15 cellular contexts compared by ENCODE assay signal in genomic region chr11:8067567-8067928, GRCh38. TPM values are rescaled to one million over a fixed set of nuclear protein-coding genes. Genes with fewer than 3 reads are reported as not detected.
A peak's percentile ranks its signal among the peaks of the same experiment; 100 is the strongest.
DNase-seq lines count a peak whose midpoint lies in the region; ATAC-seq and TF ChIP-seq lines count a peak whose summit lies in the region.
"Had no signal": no experiment of that assay in that cellular context is flagged by ENCODE, and none has a peak within 500 bp of the region (broad histone marks: within the 10 kb centered on the region; RNA-seq: fewer than 3 reads in every experiment).

No MANE protein-coding gene starts in this region.

- ATAC-seq in SK-N-SH treated with all-trans-retinoic acid at 6 μM for 48 hours (no peak), GM21360 (IDR thresholded peaks at IDR 0.05; ENCODE audit: unreplicated experiment) (no peak)

- no peaks in the 10 kb centered on the region for H3K36me3 ChIP-seq in SK-N-SH (replicated peaks in 1 of 2; ENCODE audit: control insufficient read depth in 1 of 2, insufficient read depth in 2 of 2, low read length in 1 of 2)
- no peaks in the 10 kb centered on the region for H3K36me3 ChIP-seq in stomach
- no peaks in the 10 kb centered on the region for H3K36me3 ChIP-seq in MG63

- 0 out of 2 replicates have a peak, but pooled peaks have one; percentile 10 for TF ChIP-seq RAD21 in SK-N-SH (IDR thresholded peaks at IDR 0.05; ENCODE audit: low read length)

- no peak overlapping the region for H3K9ac ChIP-seq in SK-N-SH

- H3K27me3 ChIP-seq in SK-N-SH (ENCODE audit: insufficient read depth): no peaks in the 10 kb centered on the region; the same call in 1 of the 2 replicates
- H3K27me3 ChIP-seq in stomach: peaks cover 0 to 10% (median 0%) of the 10 kb centered on the region in 3 donors
- no peaks in the 10 kb centered on the region for H3K27me3 ChIP-seq in MG63

- H3K27ac ChIP-seq in SK-N-SH (ENCODE audit: low read depth in 2 of 2, low read length in 1 of 2): peak overlapping the region in 1 of 2 experiments; percentile 99; a peak in 2 of 4 replicates
- H3K27ac ChIP-seq in VCaP: peak overlapping the region; percentile 69; the same call in 1 of the 2 replicates
- no peak overlapping the region for H3K27ac ChIP-seq in stomach
- H3K27ac ChIP-seq: 22Rv1 had no signal

- 80% methylated on average over 4 of the region's 4 CpGs for WGBS in SK-N-SH (ENCODE audit: low lambda C conversion rate)
- WGBS in stomach, 5 donors: 82 to 92% (median 90%) methylated on average over 4 of the region's 4 CpGs

- H3K79me2 ChIP-seq in SK-N-SH (ENCODE audit: insufficient read depth): no peaks in the 10 kb centered on the region

- TF ChIP-seq EP300 in SK-N-SH (IDR thresholded peaks at IDR 0.05; ENCODE audit: borderline replicate concordance in 1 of 2, low read depth in 1 of 2, low read length in 1 of 2): no peak
- no peak for TF ChIP-seq EP300 in stomach (IDR thresholded peaks at IDR 0.05)

- peaks cover 12 to 54% of the 10 kb centered on the region in 2 experiments for H3K4me1 ChIP-seq in SK-N-SH (ENCODE audit: control insufficient read depth in 1 of 2, insufficient read depth in 2 of 2, low read depth in 1 of 2, low read length in 1 of 2)
- peaks cover 17 to 55% (median 28%) of the 10 kb centered on the region in 4 donors for H3K4me1 ChIP-seq in stomach

- no peak for TF ChIP-seq POLR2A in stomach (IDR thresholded peaks at IDR 0.05)

- CTCF ChIA-PET in SK-N-SH (lab: Yijun Ruan, JAX): interaction anchor here (1.0 to 11.8 kb wide), 15 partner anchors 9 to 893 kb away, joined by 3 to 230 read pairs (median 8); partner anchors contain the start of genes EIF3F and TUB

- H3K4me2 ChIP-seq in SK-N-SH: no peak overlapping the region

- H3K4me3 ChIP-seq in SK-N-SH (ENCODE audit: low read depth in 2 of 2, low read length in 1 of 2): no peak overlapping the region
- no peak overlapping the region for H3K4me3 ChIP-seq in stomach
- no peak overlapping the region for H3K4me3 ChIP-seq in MG63

- peaks cover 20% of the 10 kb centered on the region for H3F3A ChIP-seq in SK-N-SH (replicated peaks; ENCODE audit: insufficient read depth)

- no peak overlapping the region for H2AFZ ChIP-seq in SK-N-SH (ENCODE audit: low read depth)

- POLR2A ChIA-PET in SK-N-SH (lab: Yijun Ruan, JAX): interaction anchor here (0.7 to 3.3 kb wide), 12 partner anchors 11 to 200 kb away, joined by 3 to 27 read pairs (median 5); partner anchors contain the start of gene TUB

- H4K20me1 ChIP-seq in SK-N-SH (ENCODE audit: insufficient read depth): no peaks in the 10 kb centered on the region

- no peak for TF ChIP-seq CTCF in SK-N-SH (IDR thresholded peaks at IDR 0.05)
- no peak for TF ChIP-seq CTCF in VCaP (conservative IDR thresholded peaks at IDR 0.05)
- TF ChIP-seq CTCF in stomach (IDR thresholded peaks at IDR 0.05): no peak

- no peaks in the 10 kb centered on the region for H3K9me2 ChIP-seq in SK-N-SH

- DNase-seq in SK-N-SH (no peak), mesenteric fat pad (ENCODE audit: low spot score) (peak; percentile 43), stomach (peak; percentile 9), activated gamma-delta T cell (lab: John Stamatoyannopoulos, UW) (no peak), MG63 (no peak)
- DNase-seq: AML-193, GOT3, NCI-H1694 treated with DMSO at 0.1 percent for 48 hours, NCI-H510A treated with DMSO at 0.1 percent for 48 hours, NCI-H774, OCI-M1 had no signal

- H3K9me3 ChIP-seq in SK-N-SH (no peaks in the 10 kb centered on the region), stomach (no peaks in the 10 kb centered on the region), MG63 (no peaks in the 10 kb centered on the region)

- intact Hi-C loops in stomach (cut with DNase I; ENCODE audit: low total_unique reads): no loop called here

TF ChIP-seq in SK-N-SH, 30 proteins besides CTCF, POLR2A, EP300 and RAD21:
- TF ChIP-seq CHD2 (IDR thresholded peaks at IDR 0.05; ENCODE audit: low read length, partially characterized antibody) (no peak), MEF2A (IDR thresholded peaks at IDR 0.05; ENCODE audit: borderline replicate concordance, low read depth) (no peak), MXI1 (IDR thresholded peaks at IDR 0.05; ENCODE audit: low read depth, low read length) (0 out of 2 replicates have a peak, but pooled peaks have one; percentile 14), USF1 (IDR thresholded peaks at IDR 0.05; ENCODE audit: borderline replicate concordance, low read depth) (no peak), GATA2 (CRISPR knock-in tag; IDR thresholded peaks at IDR 0.05) (no peak), ELF1 (IDR thresholded peaks at IDR 0.05) (no peak)
- TF ChIP-seq, protein P1, sequence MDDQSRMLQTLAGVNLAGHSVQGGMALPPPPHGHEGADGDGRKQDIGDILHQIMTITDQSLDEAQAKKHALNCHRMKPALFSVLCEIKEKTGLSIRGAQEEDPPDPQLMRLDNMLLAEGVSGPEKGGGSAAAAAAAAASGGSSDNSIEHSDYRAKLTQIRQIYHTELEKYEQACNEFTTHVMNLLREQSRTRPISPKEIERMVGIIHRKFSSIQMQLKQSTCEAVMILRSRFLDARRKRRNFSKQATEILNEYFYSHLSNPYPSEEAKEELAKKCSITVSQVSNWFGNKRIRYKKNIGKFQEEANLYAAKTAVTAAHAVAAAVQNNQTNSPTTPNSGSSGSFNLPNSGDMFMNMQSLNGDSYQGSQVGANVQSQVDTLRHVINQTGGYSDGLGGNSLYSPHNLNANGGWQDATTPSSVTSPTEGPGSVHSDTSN (IDR thresholded peaks at IDR 0.05): no peak
- TF ChIP-seq, protein P2, sequence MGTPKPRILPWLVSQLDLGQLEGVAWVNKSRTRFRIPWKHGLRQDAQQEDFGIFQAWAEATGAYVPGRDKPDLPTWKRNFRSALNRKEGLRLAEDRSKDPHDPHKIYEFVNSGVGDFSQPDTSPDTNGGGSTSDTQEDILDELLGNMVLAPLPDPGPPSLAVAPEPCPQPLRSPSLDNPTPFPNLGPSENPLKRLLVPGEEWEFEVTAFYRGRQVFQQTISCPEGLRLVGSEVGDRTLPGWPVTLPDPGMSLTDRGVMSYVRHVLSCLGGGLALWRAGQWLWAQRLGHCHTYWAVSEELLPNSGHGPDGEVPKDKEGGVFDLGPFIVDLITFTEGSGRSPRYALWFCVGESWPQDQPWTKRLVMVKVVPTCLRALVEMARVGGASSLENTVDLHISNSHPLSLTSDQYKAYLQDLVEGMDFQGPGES (IDR thresholded peaks at IDR 0.05; ENCODE audit: low read depth, low read length): no peak

TF ChIP-seq in SK-N-SH treated with all-trans-retinoic acid at 6 μM for 48 hours, 23 proteins besides CTCF, POLR2A, EP300 and RAD21:
- no peak for TF ChIP-seq SNAI2 (CRISPR knock-in tag; IDR thresholded peaks at IDR 0.05)
- TF ChIP-seq BACH2 (CRISPR knock-in tag; IDR thresholded peaks at IDR 0.05; ENCODE audit: borderline replicate concordance): no peak
- TF ChIP-seq GLIS3 (CRISPR knock-in tag; IDR thresholded peaks at IDR 0.05): no peak
- TF ChIP-seq ZNF70 (CRISPR knock-in tag; IDR thresholded peaks at IDR 0.05): no peak
- no peak for TF ChIP-seq OSR1 (CRISPR knock-in tag; IDR thresholded peaks at IDR 0.05)
- TF ChIP-seq ZFP3 (CRISPR knock-in tag; IDR thresholded peaks at IDR 0.05): no peak
- TF ChIP-seq TOX (CRISPR knock-in tag; IDR thresholded peaks at IDR 0.05; ENCODE audit: borderline replicate concordance): no peak
- TF ChIP-seq, protein P3, sequence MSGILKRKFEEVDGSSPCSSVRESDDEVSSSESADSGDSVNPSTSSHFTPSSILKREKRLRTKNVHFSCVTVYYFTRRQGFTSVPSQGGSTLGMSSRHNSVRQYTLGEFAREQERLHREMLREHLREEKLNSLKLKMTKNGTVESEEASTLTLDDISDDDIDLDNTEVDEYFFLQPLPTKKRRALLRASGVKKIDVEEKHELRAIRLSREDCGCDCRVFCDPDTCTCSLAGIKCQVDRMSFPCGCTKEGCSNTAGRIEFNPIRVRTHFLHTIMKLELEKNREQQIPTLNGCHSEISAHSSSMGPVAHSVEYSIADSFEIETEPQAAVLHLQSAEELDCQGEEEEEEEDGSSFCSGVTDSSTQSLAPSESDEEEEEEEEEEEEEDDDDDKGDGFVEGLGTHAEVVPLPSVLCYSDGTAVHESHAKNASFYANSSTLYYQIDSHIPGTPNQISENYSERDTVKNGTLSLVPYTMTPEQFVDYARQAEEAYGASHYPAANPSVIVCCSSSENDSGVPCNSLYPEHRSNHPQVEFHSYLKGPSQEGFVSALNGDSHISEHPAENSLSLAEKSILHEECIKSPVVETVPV (CRISPR knock-in tag; IDR thresholded peaks at IDR 0.05): no peak
- TF ChIP-seq TSHZ2 (CRISPR knock-in tag; IDR thresholded peaks at IDR 0.05): no peak

RNA-seq across cellular contexts. Expression of gene TUB, which starts 13.5 kb away (rescaled TPM):
- polyA plus RNA-seq in SK-N-SH (2012; rRNA removed) (11.3 and 16.9 TPM in 2 replicates), stomach (1 to 10 TPM in 2 of 3 donors, under 1 TPM in 1; 0.83 to 2.1 (median 1.4) TPM)
- polyA plus RNA-seq in SK-N-SH (2012; cell fraction: cytosol; rRNA removed): 7.1 and 10.0 TPM in 2 replicates
- 43.6 and 49.5 TPM in 2 replicates for polyA plus RNA-seq in SK-N-SH (2012; cell fraction: nucleus; rRNA removed)
- total RNA-seq in mesenteric fat pad (5.9 TPM), stomach (10 to 100 TPM in 1 of 5 donors, 1 to 10 TPM in 1, under 1 TPM in 2, not detected in 1; under 0.01 to 12.1 (median 2.4) TPM)
- total RNA-seq in MG63 (2014; rRNA removed; shearing (Covaris generic); ENCODE audit: low replicate concordance): 19.2 and 23.6 TPM in 2 replicates

Comparison
In these comparisons a context has a peak if more than half of its experiments do, and no peak if none do; other contexts are left out.
1. DNase-seq: peak in mesenteric fat pad (single experiment) and stomach (single experiment); none in SK-N-SH (single experiment), activated gamma-delta T cell (single experiment) and MG63 (single experiment).